Comparison of ENCODE assay signal across 1 cellular context in the genomic region with DNA sequence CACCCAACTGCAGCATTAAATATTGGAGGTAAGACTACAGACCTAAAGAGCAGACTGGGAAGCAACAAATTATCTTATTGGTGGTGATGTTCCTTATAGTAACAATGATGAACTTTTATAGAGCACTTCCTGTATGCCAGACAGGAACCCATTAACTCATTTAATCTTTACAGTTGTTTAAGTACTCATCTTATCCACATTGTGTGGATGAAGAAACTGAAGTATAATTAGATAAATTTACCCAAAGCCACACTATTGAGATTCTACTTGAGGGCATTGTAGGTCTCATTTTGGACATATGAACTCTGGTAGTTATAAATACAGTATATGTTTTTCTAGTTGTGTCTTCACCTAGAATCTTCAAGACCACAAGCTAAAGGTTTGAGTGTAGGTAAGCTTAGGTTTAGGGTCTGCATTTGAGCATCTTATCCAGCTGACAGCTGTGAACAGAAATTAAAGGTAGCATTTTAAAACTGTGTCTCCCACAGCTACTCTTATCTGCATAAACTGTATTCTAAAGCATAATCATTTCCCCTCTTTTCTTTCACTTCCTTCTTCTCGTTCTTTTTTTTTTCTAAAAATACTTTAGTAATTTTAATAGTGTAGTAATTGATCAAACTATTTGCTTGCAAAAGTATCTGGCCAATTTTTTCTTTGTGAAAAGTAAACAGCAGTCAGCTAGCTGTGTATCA.
TF ChIP-seq lines count a peak whose summit lies in the region.

No MANE protein-coding gene starts in this region.

TF ChIP-seq in GM12878, 131 proteins besides CTCF, POLR2A, EP300 and RAD21 (continued from another document):
- peak; percentile 39 for TF ChIP-seq MEF2B (IDR thresholded peaks at IDR 0.05; ENCODE audit: partially characterized antibody, poor library complexity, severe bottlenecking)
- no peak for TF ChIP-seq ETV6 (conservative IDR thresholded peaks at IDR 0.05 in 1 of 2, IDR thresholded peaks at IDR 0.05 in 1 of 2; ENCODE audit: borderline replicate concordance in 1 of 2, low read depth in 1 of 2)
- TF ChIP-seq FOXM1 (IDR thresholded peaks at IDR 0.05; ENCODE audit: low read depth, low read length), result no peak
- TF ChIP-seq BMI1 (IDR thresholded peaks at IDR 0.05; ENCODE audit: borderline replicate concordance), result no peak
- no peak for TF ChIP-seq RAD51 (IDR thresholded peaks at IDR 0.05)
- TF ChIP-seq, protein P1, sequence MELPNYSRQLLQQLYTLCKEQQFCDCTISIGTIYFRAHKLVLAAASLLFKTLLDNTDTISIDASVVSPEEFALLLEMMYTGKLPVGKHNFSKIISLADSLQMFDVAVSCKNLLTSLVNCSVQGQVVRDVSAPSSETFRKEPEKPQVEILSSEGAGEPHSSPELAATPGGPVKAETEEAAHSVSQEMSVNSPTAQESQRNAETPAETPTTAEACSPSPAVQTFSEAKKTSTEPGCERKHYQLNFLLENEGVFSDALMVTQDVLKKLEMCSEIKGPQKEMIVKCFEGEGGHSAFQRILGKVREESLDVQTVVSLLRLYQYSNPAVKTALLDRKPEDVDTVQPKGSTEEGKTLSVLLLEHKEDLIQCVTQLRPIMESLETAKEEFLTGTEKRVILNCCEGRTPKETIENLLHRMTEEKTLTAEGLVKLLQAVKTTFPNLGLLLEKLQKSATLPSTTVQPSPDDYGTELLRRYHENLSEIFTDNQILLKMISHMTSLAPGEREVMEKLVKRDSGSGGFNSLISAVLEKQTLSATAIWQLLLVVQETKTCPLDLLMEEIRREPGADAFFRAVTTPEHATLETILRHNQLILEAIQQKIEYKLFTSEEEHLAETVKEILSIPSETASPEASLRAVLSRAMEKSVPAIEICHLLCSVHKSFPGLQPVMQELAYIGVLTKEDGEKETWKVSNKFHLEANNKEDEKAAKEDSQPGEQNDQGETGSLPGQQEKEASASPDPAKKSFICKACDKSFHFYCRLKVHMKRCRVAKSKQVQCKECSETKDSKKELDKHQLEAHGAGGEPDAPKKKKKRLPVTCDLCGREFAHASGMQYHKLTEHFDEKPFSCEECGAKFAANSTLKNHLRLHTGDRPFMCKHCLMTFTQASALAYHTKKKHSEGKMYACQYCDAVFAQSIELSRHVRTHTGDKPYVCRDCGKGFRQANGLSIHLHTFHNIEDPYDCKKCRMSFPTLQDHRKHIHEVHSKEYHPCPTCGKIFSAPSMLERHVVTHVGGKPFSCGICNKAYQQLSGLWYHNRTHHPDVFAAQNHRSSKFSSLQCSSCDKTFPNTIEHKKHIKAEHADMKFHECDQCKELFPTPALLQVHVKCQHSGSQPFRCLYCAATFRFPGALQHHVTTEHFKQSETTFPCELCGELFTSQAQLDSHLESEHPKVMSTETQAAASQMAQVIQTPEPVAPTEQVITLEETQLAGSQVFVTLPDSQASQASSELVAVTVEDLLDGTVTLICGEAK (IDR thresholded peaks at IDR 0.05; ENCODE audit: borderline replicate concordance), result no peak
- TF ChIP-seq NFIC (IDR thresholded peaks at IDR 0.05; ENCODE audit: low read depth, low read length), result peak; percentile 37; the same call in 1 of the 2 replicates
- TF ChIP-seq SKIL (IDR thresholded peaks at IDR 0.05; ENCODE audit: low read depth, poor library complexity, severe bottlenecking), result no peak
- no peak for TF ChIP-seq ZZZ3 (IDR thresholded peaks at IDR 0.05; ENCODE audit: control insufficient read depth, insufficient read length, low read depth)
- TF ChIP-seq, protein P2, sequence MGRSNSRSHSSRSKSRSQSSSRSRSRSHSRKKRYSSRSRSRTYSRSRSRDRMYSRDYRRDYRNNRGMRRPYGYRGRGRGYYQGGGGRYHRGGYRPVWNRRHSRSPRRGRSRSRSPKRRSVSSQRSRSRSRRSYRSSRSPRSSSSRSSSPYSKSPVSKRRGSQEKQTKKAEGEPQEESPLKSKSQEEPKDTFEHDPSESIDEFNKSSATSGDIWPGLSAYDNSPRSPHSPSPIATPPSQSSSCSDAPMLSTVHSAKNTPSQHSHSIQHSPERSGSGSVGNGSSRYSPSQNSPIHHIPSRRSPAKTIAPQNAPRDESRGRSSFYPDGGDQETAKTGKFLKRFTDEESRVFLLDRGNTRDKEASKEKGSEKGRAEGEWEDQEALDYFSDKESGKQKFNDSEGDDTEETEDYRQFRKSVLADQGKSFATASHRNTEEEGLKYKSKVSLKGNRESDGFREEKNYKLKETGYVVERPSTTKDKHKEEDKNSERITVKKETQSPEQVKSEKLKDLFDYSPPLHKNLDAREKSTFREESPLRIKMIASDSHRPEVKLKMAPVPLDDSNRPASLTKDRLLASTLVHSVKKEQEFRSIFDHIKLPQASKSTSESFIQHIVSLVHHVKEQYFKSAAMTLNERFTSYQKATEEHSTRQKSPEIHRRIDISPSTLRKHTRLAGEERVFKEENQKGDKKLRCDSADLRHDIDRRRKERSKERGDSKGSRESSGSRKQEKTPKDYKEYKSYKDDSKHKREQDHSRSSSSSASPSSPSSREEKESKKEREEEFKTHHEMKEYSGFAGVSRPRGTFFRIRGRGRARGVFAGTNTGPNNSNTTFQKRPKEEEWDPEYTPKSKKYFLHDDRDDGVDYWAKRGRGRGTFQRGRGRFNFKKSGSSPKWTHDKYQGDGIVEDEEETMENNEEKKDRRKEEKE (IDR thresholded peaks at IDR 0.05), result no peak
- no peak for TF ChIP-seq ZNF24 (IDR thresholded peaks at IDR 0.05)
- TF ChIP-seq TCF7 (IDR thresholded peaks at IDR 0.05; ENCODE audit: borderline replicate concordance), result no peak
- TF ChIP-seq POU2F2 (IDR thresholded peaks at IDR 0.05; ENCODE audit: borderline replicate concordance, low read depth, low read length), result peak; percentile 54; the same call in 1 of the 3 replicates
- TF ChIP-seq ATF2 (IDR thresholded peaks at IDR 0.05; ENCODE audit: low read length), result peak; percentile 65
- TF ChIP-seq, protein P3, sequence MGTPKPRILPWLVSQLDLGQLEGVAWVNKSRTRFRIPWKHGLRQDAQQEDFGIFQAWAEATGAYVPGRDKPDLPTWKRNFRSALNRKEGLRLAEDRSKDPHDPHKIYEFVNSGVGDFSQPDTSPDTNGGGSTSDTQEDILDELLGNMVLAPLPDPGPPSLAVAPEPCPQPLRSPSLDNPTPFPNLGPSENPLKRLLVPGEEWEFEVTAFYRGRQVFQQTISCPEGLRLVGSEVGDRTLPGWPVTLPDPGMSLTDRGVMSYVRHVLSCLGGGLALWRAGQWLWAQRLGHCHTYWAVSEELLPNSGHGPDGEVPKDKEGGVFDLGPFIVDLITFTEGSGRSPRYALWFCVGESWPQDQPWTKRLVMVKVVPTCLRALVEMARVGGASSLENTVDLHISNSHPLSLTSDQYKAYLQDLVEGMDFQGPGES (IDR thresholded peaks at IDR 0.05), result no peak
- no peak for TF ChIP-seq SIX5 (IDR thresholded peaks at IDR 0.05; ENCODE audit: low read depth, low read length, severe bottlenecking)
- TF ChIP-seq SUPT20H (IDR thresholded peaks at IDR 0.05; ENCODE audit: borderline replicate concordance, control insufficient read depth, low read depth, low read length), result no peak
- no peak for TF ChIP-seq SRF (IDR thresholded peaks at IDR 0.05; ENCODE audit: low read depth in 2 of 2, low read length in 2 of 2)
- no peak for TF ChIP-seq NR2C2 (IDR thresholded peaks at IDR 0.05; ENCODE audit: borderline replicate concordance, control insufficient read depth, insufficient read length, low read depth)
- no peak for TF ChIP-seq KLF5 (IDR thresholded peaks at IDR 0.05; ENCODE audit: partially characterized antibody)
- TF ChIP-seq, protein P4, sequence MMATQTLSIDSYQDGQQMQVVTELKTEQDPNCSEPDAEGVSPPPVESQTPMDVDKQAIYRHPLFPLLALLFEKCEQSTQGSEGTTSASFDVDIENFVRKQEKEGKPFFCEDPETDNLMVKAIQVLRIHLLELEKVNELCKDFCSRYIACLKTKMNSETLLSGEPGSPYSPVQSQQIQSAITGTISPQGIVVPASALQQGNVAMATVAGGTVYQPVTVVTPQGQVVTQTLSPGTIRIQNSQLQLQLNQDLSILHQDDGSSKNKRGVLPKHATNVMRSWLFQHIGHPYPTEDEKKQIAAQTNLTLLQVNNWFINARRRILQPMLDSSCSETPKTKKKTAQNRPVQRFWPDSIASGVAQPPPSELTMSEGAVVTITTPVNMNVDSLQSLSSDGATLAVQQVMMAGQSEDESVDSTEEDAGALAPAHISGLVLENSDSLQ (IDR thresholded peaks at IDR 0.05), result 0 out of 2 replicates have a peak, but pooled peaks have one; percentile 9
- TF ChIP-seq SPI1 (IDR thresholded peaks at IDR 0.05; ENCODE audit: borderline replicate concordance, insufficient read depth, low read depth, low read length), result peak; percentile 84
- peak; percentile 81 for TF ChIP-seq MEF2A (IDR thresholded peaks at IDR 0.05; ENCODE audit: insufficient read depth, low read depth, low read length)
- TF ChIP-seq MTA2 (IDR thresholded peaks at IDR 0.05; ENCODE audit: low read depth), result peak; percentile 33; the same call in 1 of the 2 replicates
- TF ChIP-seq TCF12 (IDR thresholded peaks at IDR 0.05; ENCODE audit: low read depth, low read length), result no peak
- no peak for TF ChIP-seq PRDM15 (CRISPR knock-in tag; IDR thresholded peaks at IDR 0.05)
- TF ChIP-seq SIN3A (IDR thresholded peaks at IDR 0.05; ENCODE audit: low read depth, low read length), result no peak
- peak; percentile 62 for TF ChIP-seq ZNF384 (IDR thresholded peaks at IDR 0.05; ENCODE audit: borderline replicate concordance, low read depth, low read length)
- no peak for TF ChIP-seq ZNF622 (IDR thresholded peaks at IDR 0.05)
- no peak for TF ChIP-seq STAT3 (IDR thresholded peaks at IDR 0.05; ENCODE audit: low read depth, low read length)
- no peak for TF ChIP-seq BHLHE40 (IDR thresholded peaks at IDR 0.05; ENCODE audit: borderline replicate concordance in 1 of 2, low read depth in 2 of 2, low read length in 1 of 2)
- TF ChIP-seq, protein P5, sequence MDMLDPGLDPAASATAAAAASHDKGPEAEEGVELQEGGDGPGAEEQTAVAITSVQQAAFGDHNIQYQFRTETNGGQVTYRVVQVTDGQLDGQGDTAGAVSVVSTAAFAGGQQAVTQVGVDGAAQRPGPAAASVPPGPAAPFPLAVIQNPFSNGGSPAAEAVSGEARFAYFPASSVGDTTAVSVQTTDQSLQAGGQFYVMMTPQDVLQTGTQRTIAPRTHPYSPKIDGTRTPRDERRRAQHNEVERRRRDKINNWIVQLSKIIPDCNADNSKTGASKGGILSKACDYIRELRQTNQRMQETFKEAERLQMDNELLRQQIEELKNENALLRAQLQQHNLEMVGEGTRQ (IDR thresholded peaks at IDR 0.05; ENCODE audit: borderline replicate concordance, low read depth, low read length), result no peak
- no peak for TF ChIP-seq NKRF (conservative IDR thresholded peaks at IDR 0.05)
- no peak for TF ChIP-seq TAF1 (IDR thresholded peaks at IDR 0.05; ENCODE audit: borderline replicate concordance, low read depth, low read length)
